Comparison of ENCODE assay signal across 10 cellular contexts in the genomic region with DNA sequence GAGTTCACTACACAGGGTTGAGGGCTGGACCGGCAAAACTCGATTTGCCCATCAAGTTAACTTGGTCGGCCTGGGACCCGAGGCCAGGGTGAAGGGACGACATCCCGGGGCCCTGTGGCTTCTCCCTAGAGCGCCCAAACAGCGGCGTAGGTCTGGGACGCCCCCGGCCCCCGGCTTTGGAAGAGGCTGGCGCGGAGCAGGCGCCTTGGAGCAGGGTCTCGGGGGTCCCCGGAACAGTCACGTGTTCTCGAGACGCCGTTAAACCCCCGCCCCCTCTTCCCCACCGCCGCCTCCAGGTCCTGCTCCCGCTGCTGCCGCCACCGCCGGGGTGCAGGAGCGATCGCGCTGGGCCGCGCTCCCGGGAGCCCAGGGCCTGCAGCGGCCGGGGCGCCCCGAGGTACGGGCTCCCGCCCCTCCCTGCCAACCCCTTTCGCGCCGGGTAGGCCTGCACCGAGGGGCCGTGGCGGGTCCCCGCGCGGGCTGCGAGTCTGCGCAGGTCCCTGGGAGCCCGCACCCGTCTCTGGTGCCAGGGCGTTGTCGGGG. TPM values are rescaled to one million over a fixed set of nuclear protein-coding genes. Genes with fewer than 3 reads are reported as not detected.
DNase-seq lines count a peak whose midpoint lies in the region; ATAC-seq and TF ChIP-seq lines count a peak whose summit lies in the region.
"Had no signal": no experiment of that assay in that cellular context is flagged by ENCODE, and none has a peak within 500 bp of the region (broad histone marks: within the 10 kb centered on the region; RNA-seq: fewer than 3 reads in every experiment).

Gene NPY5R, plus strand, starts transcription at position 289 of the 543 bp plus-strand sequence. CDS start 6,382 bp downstream, outside the sequence.

- DNase-seq in Calu3 (peak; percentile 14), putamen (ENCODE audit: low spot score) (peak; percentile 7), NCI-H526 treated with DMSO at 0.1 percent for 48 hours (lab: John Stamatoyannopoulos, UW) (no peak)
- no peak for DNase-seq in activated CD4-positive, alpha-beta memory T cell treated with anti-CD3 and anti-CD28 coated beads for 36 hours
- no peak for DNase-seq in activated CD4-positive, alpha-beta T cell treated with anti-CD3 and anti-CD28 coated beads, Interleukin-2, amount 50 U/mL, for 4 hours
- DNase-seq: NCI-H2107 had no signal

- no peaks in the 10 kb centered on the region for H3K9me3 ChIP-seq in iPS-18c (ENCODE audit: control insufficient read depth, insufficient read depth, low read length)

- H3K9me3 Mint-ChIP-seq in Calu3 (ENCODE audit: low read depth, unreplicated experiment) (no peaks in the 10 kb centered on the region), brain (peaks cover 0 to 3% (median 0%) of the 10 kb centered on the region in 5 experiments)
- no peaks in the 10 kb centered on the region for H3K9me3 Mint-ChIP-seq in activated CD4-positive, alpha-beta memory T cell treated with anti-CD3 and anti-CD28 coated beads for 36 hours

- TF ChIP-seq CTCF in Calu3 (IDR thresholded peaks at IDR 0.05; ENCODE audit: unreplicated experiment): no peak
- no peak for TF ChIP-seq CTCF in brain (conservative IDR thresholded peaks at IDR 0.05)

- POLR2A ChIA-PET in activated CD4-positive, alpha-beta memory T cell treated with anti-CD3 and anti-CD28 coated beads for 36 hours (lab: Charles Lee): no interaction called here

- H3K36me3 Mint-ChIP-seq in Calu3 (ENCODE audit: insufficient read depth, unreplicated experiment): peaks cover 21% of the 10 kb centered on the region
- no peaks in the 10 kb centered on the region for H3K36me3 Mint-ChIP-seq in brain
- no peaks in the 10 kb centered on the region for H3K36me3 Mint-ChIP-seq in activated CD4-positive, alpha-beta memory T cell treated with anti-CD3 and anti-CD28 coated beads for 36 hours

- no TSS peak for BruUV-seq in Calu3 (replicated peaks; lab: Mats Ljungman, UMichigan)

- CTCF ChIA-PET in Calu3 (lab: Charles Lee): no interaction called here
- CTCF ChIA-PET in activated CD4-positive, alpha-beta memory T cell treated with anti-CD3 and anti-CD28 coated beads for 36 hours (lab: Charles Lee): no interaction called here

- H3K27me3 Mint-ChIP-seq in Calu3 (ENCODE audit: unreplicated experiment) (no peaks in the 10 kb centered on the region), brain (peaks cover 57% of the 10 kb centered on the region)
- peaks cover 26% of the 10 kb centered on the region for H3K27me3 Mint-ChIP-seq in activated CD4-positive, alpha-beta memory T cell treated with anti-CD3 and anti-CD28 coated beads for 36 hours

- H3K27ac Mint-ChIP-seq in Calu3 (ENCODE audit: unreplicated experiment) (no peak within 1 kb of the TSS), brain (no peak within 1 kb of the TSS)
- no peak within 1 kb of the TSS for H3K27ac Mint-ChIP-seq in activated CD4-positive, alpha-beta memory T cell treated with anti-CD3 and anti-CD28 coated beads for 36 hours

- intact Hi-C loops in Calu3 (cut with micrococcal nuclease; ENCODE audit: unreplicated experiment): loop anchor here (10.0 kb wide), 1 partner anchor 61 kb away; no protein-coding TSS in a partner anchor
- intact Hi-C loops in activated CD4-positive, alpha-beta memory T cell treated with anti-CD3 and anti-CD28 coated beads for 36 hours (cut with micrococcal nuclease): no loop called here

- H3K4me3 Mint-ChIP-seq in Calu3 (ENCODE audit: low read depth, unreplicated experiment) (peak within 1 kb of the TSS; percentile 74), brain (peak within 1 kb of the TSS; percentile 82 to 89 (median 86))
- no peak within 1 kb of the TSS for H3K4me3 Mint-ChIP-seq in activated CD4-positive, alpha-beta memory T cell treated with anti-CD3 and anti-CD28 coated beads for 36 hours

- peak within 1 kb of the TSS; percentile 70 for H3K4me3 ChIP-seq in iPS-18c (ENCODE audit: insufficient read depth, low read depth, low read length)

- H3K4me1 Mint-ChIP-seq in Calu3 (ENCODE audit: low read depth, unreplicated experiment): peaks cover 8% of the 10 kb centered on the region
- H3K4me1 Mint-ChIP-seq in brain: peaks cover 7% of the 10 kb centered on the region
- no peaks in the 10 kb centered on the region for H3K4me1 Mint-ChIP-seq in activated CD4-positive, alpha-beta memory T cell treated with anti-CD3 and anti-CD28 coated beads for 36 hours (ENCODE audit: low read depth)

- no peak for ATAC-seq in HG02571 (IDR thresholded peaks at IDR 0.05; ENCODE audit: unreplicated experiment)

RNA-seq across cellular contexts. Expression of gene NPY5R, which starts in this region (rescaled TPM):
- total RNA-seq in Calu3 (2022): 1.2 and 1.3 TPM in 2 replicates
- polyA plus RNA-seq in brain (ENCODE audit: insufficient read depth, low read depth, low replicate concordance): not detected
- total RNA-seq in activated CD4-positive, alpha-beta memory T cell treated with anti-CD3 and anti-CD28 coated beads for 36 hours: not detected
- total RNA-seq: lung microvascular endothelial cell had no signal

Comparison
In these comparisons a context has a peak if more than half of its experiments do, and no peak if none do; other contexts are left out.
1. DNase-seq: peak in Calu3 (single experiment) and putamen (single experiment); none in activated CD4-positive, alpha-beta memory T cell treated with anti-CD3 and anti-CD28 coated beads for 36 hours (single experiment), NCI-H526 treated with DMSO at 0.1 percent for 48 hours (single experiment) and activated CD4-positive, alpha-beta T cell treated with anti-CD3 and anti-CD28 coated beads, Interleukin-2, amount 50 U/mL, for 4 hours (0 of 2).